8 cellular contexts compared by ENCODE assay signal in genomic region chr9:34380511-34381315, GRCh38. TPM values are rescaled to one million over a fixed set of nuclear protein-coding genes. Genes with fewer than 3 reads are reported as not detected.
A peak's percentile ranks its signal among the peaks of the same experiment; 100 is the strongest.
DNase-seq lines count a peak whose midpoint lies in the region; ATAC-seq and TF ChIP-seq lines count a peak whose summit lies in the region.

No MANE protein-coding gene starts in this region.

- no peaks in the 10 kb centered on the region for H3K27me3 ChIP-seq in naive thymus-derived CD4-positive, alpha-beta T cell (ENCODE audit: control insufficient read depth in 2 of 2, insufficient read depth in 2 of 2, low read length in 2 of 2)

- peak; percentile 60 for ATAC-seq in naive thymus-derived CD4-positive, alpha-beta T cell
- ATAC-seq in stimulated activated memory B cell treated with anti-CD40 and anti-IgM and Interleukin-4, amounts not matched to agents 10 μg/mL and 1 μg/mL and 100 μg/mL, for 72 hours = peak; percentile 65
- ATAC-seq in HG02981 (IDR thresholded peaks at IDR 0.05; ENCODE audit: unreplicated experiment) = no peak

- H3K9me3 ChIP-seq in naive thymus-derived CD4-positive, alpha-beta T cell (ENCODE audit: control insufficient read depth in 2 of 3, low read length in 3 of 3) = no peaks in the 10 kb centered on the region

- H3K36me3 Mint-ChIP-seq in activated T-helper 2 cell treated with anti-CD3 and anti-CD28 coated beads, Interferon-gamma antibody, Interleukin-2, Interleukin-4, amounts not matched to agents 10 μg/mL and 5 μg/mL and 100 μg/mL, durations not matched to agents 14 hours and 24 hours and 36 hours (ENCODE audit: low read depth) = no peaks in the 10 kb centered on the region
- no peaks in the 10 kb centered on the region for H3K36me3 Mint-ChIP-seq in naive thymus-derived CD4-positive, alpha-beta T cell
- H3K36me3 Mint-ChIP-seq in stimulated activated memory B cell treated with anti-CD40 and anti-IgM and Interleukin-4, amounts not matched to agents 10 μg/mL and 1 μg/mL and 100 μg/mL, for 72 hours = no peaks in the 10 kb centered on the region

- H3K36me3 ChIP-seq in naive thymus-derived CD4-positive, alpha-beta T cell (ENCODE audit: control insufficient read depth in 2 of 3, insufficient read depth in 3 of 3, low read length in 3 of 3) = no peaks in the 10 kb centered on the region

- TF ChIP-seq CTCF in GM12865 (IDR thresholded peaks at IDR 0.05; ENCODE audit: insufficient read depth, low read depth, low read length, missing control alignments) = no peak

- POLR2A ChIA-PET in naive thymus-derived CD4-positive, alpha-beta T cell (lab: Charles Lee) = interaction anchor here (0.9 to 6.1 kb wide), 4 partner anchors 17 to 257 kb away, joined by 3 to 62 read pairs (median 4); partner anchors contain the start of genes DNAI1 and SIGMAR1

- peaks cover 11% of the 10 kb centered on the region for H3K27me3 Mint-ChIP-seq in activated T-helper 2 cell treated with anti-CD3 and anti-CD28 coated beads, Interferon-gamma antibody, Interleukin-2, Interleukin-4, amounts not matched to agents 10 μg/mL and 5 μg/mL and 100 μg/mL, durations not matched to agents 14 hours and 24 hours and 36 hours (ENCODE audit: low read depth)
- peaks cover 0 to 11% (median 0%) of the 10 kb centered on the region in 5 donors for H3K27me3 Mint-ChIP-seq in naive thymus-derived CD4-positive, alpha-beta T cell
- no peaks in the 10 kb centered on the region for H3K27me3 Mint-ChIP-seq in stimulated activated memory B cell treated with anti-CD40 and anti-IgM and Interleukin-4, amounts not matched to agents 10 μg/mL and 1 μg/mL and 100 μg/mL, for 72 hours

- peak overlapping the region; percentile 65 for H3K27ac ChIP-seq in naive thymus-derived CD4-positive, alpha-beta T cell (ENCODE audit: low read depth, low read length)

- intact Hi-C loops in activated T-helper 2 cell treated with anti-CD3 and anti-CD28 coated beads, Interferon-gamma antibody, Interleukin-2, Interleukin-4, amounts not matched to agents 10 μg/mL and 5 μg/mL and 100 μg/mL, durations not matched to agents 14 hours and 24 hours and 36 hours (cut with micrococcal nuclease) = loop anchor here (1.0 to 2.0 kb wide), 2 partner anchors 83 to 254 kb away; partner anchors contain the start of gene DCAF12
- intact Hi-C loops in naive thymus-derived CD4-positive, alpha-beta T cell (cut with micrococcal nuclease) = loop anchor here in 1 of 2 donors (1.0 kb wide), 4 partner anchors 78 to 286 kb away; partner anchors contain the start of genes DNAI1 and FAM219A

- peak overlapping the region; percentile 67 for H3K4me3 Mint-ChIP-seq in activated T-helper 2 cell treated with anti-CD3 and anti-CD28 coated beads, Interferon-gamma antibody, Interleukin-2, Interleukin-4, amounts not matched to agents 10 μg/mL and 5 μg/mL and 100 μg/mL, durations not matched to agents 14 hours and 24 hours and 36 hours (ENCODE audit: low read depth)
- H3K4me3 Mint-ChIP-seq in naive thymus-derived CD4-positive, alpha-beta T cell = peak overlapping the region; percentile 78 to 94 (median 91)
- peak overlapping the region; percentile 87 for H3K4me3 Mint-ChIP-seq in stimulated activated memory B cell treated with anti-CD40 and anti-IgM and Interleukin-4, amounts not matched to agents 10 μg/mL and 1 μg/mL and 100 μg/mL, for 72 hours

- H3K4me3 ChIP-seq in GM12865 (ENCODE audit: low read depth, low read length) = peak overlapping the region; percentile 14
- H3K4me3 ChIP-seq in naive thymus-derived CD4-positive, alpha-beta T cell (ENCODE audit: low read length) = peak overlapping the region; percentile 58

- CTCF ChIA-PET in naive thymus-derived CD4-positive, alpha-beta T cell (lab: Charles Lee) = interaction anchor here (0.6 to 5.2 kb wide), 5 partner anchors 23 to 734 kb away, joined by 3 to 39 read pairs (median 3); no protein-coding TSS in a partner anchor

- peak; percentile 82 for DNase-seq in GM12865 (ENCODE audit: low read depth)
- peak; percentile 77 for DNase-seq in HT-29 (ENCODE audit: low spot score)
- peak; percentile 87 for DNase-seq in RKO (ENCODE audit: low spot score)
- peak; percentile 75 for DNase-seq in activated T-helper 2 cell treated with anti-CD3 and anti-CD28 coated beads, Interferon-gamma antibody, Interleukin-2, Interleukin-4, amounts not matched to agents 10 μg/mL and 5 μg/mL and 100 μg/mL, durations not matched to agents 14 hours and 24 hours and 36 hours (ENCODE audit: low spot score)
- DNase-seq in fibroblast of peridontal ligament (ENCODE audit: extremely low read depth) = peak; percentile 56
- DNase-seq in naive thymus-derived CD4-positive, alpha-beta T cell = peak; percentile 56 to 81 (median 77)

- peaks cover 16% of the 10 kb centered on the region for H3K4me1 Mint-ChIP-seq in activated T-helper 2 cell treated with anti-CD3 and anti-CD28 coated beads, Interferon-gamma antibody, Interleukin-2, Interleukin-4, amounts not matched to agents 10 μg/mL and 5 μg/mL and 100 μg/mL, durations not matched to agents 14 hours and 24 hours and 36 hours (ENCODE audit: low read depth)
- peaks cover 24 to 46% (median 41%) of the 10 kb centered on the region in 7 donors for H3K4me1 Mint-ChIP-seq in naive thymus-derived CD4-positive, alpha-beta T cell
- H3K4me1 Mint-ChIP-seq in stimulated activated memory B cell treated with anti-CD40 and anti-IgM and Interleukin-4, amounts not matched to agents 10 μg/mL and 1 μg/mL and 100 μg/mL, for 72 hours = peaks cover 30% of the 10 kb centered on the region

- H3K9me3 Mint-ChIP-seq in activated T-helper 2 cell treated with anti-CD3 and anti-CD28 coated beads, Interferon-gamma antibody, Interleukin-2, Interleukin-4, amounts not matched to agents 10 μg/mL and 5 μg/mL and 100 μg/mL, durations not matched to agents 14 hours and 24 hours and 36 hours = no peaks in the 10 kb centered on the region
- H3K9me3 Mint-ChIP-seq in naive thymus-derived CD4-positive, alpha-beta T cell = peaks cover 0 to 2% (median 0%) of the 10 kb centered on the region in 11 donors
- H3K9me3 Mint-ChIP-seq in stimulated activated memory B cell treated with anti-CD40 and anti-IgM and Interleukin-4, amounts not matched to agents 10 μg/mL and 1 μg/mL and 100 μg/mL, for 72 hours = no peaks in the 10 kb centered on the region

- H3K27ac Mint-ChIP-seq in activated T-helper 2 cell treated with anti-CD3 and anti-CD28 coated beads, Interferon-gamma antibody, Interleukin-2, Interleukin-4, amounts not matched to agents 10 μg/mL and 5 μg/mL and 100 μg/mL, durations not matched to agents 14 hours and 24 hours and 36 hours = peak overlapping the region; percentile 71
- peak overlapping the region; percentile 73 to 93 (median 86) for H3K27ac Mint-ChIP-seq in naive thymus-derived CD4-positive, alpha-beta T cell
- peak overlapping the region; percentile 3 for H3K27ac Mint-ChIP-seq in stimulated activated memory B cell treated with anti-CD40 and anti-IgM and Interleukin-4, amounts not matched to agents 10 μg/mL and 1 μg/mL and 100 μg/mL, for 72 hours

- peaks cover 16 to 22% of the 10 kb centered on the region in 2 donors for H3K4me1 ChIP-seq in naive thymus-derived CD4-positive, alpha-beta T cell (ENCODE audit: control insufficient read depth in 2 of 2, insufficient read depth in 2 of 2, low read length in 2 of 2)

RNA-seq across cellular contexts. Expression of gene MYORG, which starts 4.0 kb away (rescaled TPM):
- total RNA-seq in HT-29 (2014; rRNA removed; shearing (Covaris generic)) = 26.5 and 29.5 TPM in 2 replicates
- total RNA-seq in activated T-helper 2 cell treated with anti-CD3 and anti-CD28 coated beads, Interferon-gamma antibody, Interleukin-2, Interleukin-4, amounts not matched to agents 10 μg/mL and 5 μg/mL and 100 μg/mL, durations not matched to agents 14 hours and 24 hours and 36 hours = 1.6 TPM in 2 replicates
- total RNA-seq in naive thymus-derived CD4-positive, alpha-beta T cell = 1 to 10 TPM in 2 of 5 experiments, under 1 TPM in 3; 0.60 to 1.9 (median 0.78) TPM
- 1 to 10 TPM in 1 of 2 donors, under 1 TPM in 1; 0.28 to 1.4 TPM for polyA plus RNA-seq in naive thymus-derived CD4-positive, alpha-beta T cell

RNA-seq across cellular contexts. Expression of gene NUDT2, which starts 51.3 kb away (rescaled TPM):
- 15.9 and 16.4 TPM in 2 replicates for total RNA-seq in HT-29 (2014; rRNA removed; shearing (Covaris generic))
- total RNA-seq in activated T-helper 2 cell treated with anti-CD3 and anti-CD28 coated beads, Interferon-gamma antibody, Interleukin-2, Interleukin-4, amounts not matched to agents 10 μg/mL and 5 μg/mL and 100 μg/mL, durations not matched to agents 14 hours and 24 hours and 36 hours = 30.8 and 33.0 TPM in 2 replicates
- total RNA-seq in naive thymus-derived CD4-positive, alpha-beta T cell = 10 to 100 TPM in 4 of 5 experiments, 1 to 10 TPM in 1; 7.5 to 30.0 (median 22.7) TPM
- 10 to 100 TPM; 27.7 to 63.3 TPM for polyA plus RNA-seq in naive thymus-derived CD4-positive, alpha-beta T cell

RNA-seq across cellular contexts. Expression of gene KIF24, which starts 51.6 kb away (rescaled TPM):
- total RNA-seq in HT-29 (2014; rRNA removed; shearing (Covaris generic)) = 8.0 and 8.4 TPM in 2 replicates
- 4.8 and 5.0 TPM in 2 replicates for total RNA-seq in activated T-helper 2 cell treated with anti-CD3 and anti-CD28 coated beads, Interferon-gamma antibody, Interleukin-2, Interleukin-4, amounts not matched to agents 10 μg/mL and 5 μg/mL and 100 μg/mL, durations not matched to agents 14 hours and 24 hours and 36 hours
- total RNA-seq in naive thymus-derived CD4-positive, alpha-beta T cell = 1 to 10 TPM in 1 of 5 experiments, under 1 TPM in 4; 0.11 to 6.0 (median 0.35) TPM
- under 1 TPM; 0.19 to 0.23 TPM for polyA plus RNA-seq in naive thymus-derived CD4-positive, alpha-beta T cell

Comparison
In these comparisons a context has a peak if more than half of its experiments do, and no peak if none do; other contexts are left out.
1. H3K27ac Mint-ChIP-seq: peak in every context shown above with its lines; median percentile 86 in naive thymus-derived CD4-positive, alpha-beta T cell; 71 in activated T-helper 2 cell treated with anti-CD3 and anti-CD28 coated beads, Interferon-gamma antibody, Interleukin-2, Interleukin-4, amounts not matched to agents 10 μg/mL and 5 μg/mL and 100 μg/mL, durations not matched to agents 14 hours and 24 hours and 36 hours; 3 in stimulated activated memory B cell treated with anti-CD40 and anti-IgM and Interleukin-4, amounts not matched to agents 10 μg/mL and 1 μg/mL and 100 μg/mL, for 72 hours.